16 cellular contexts compared by ENCODE assay signal in the genomic region with DNA sequence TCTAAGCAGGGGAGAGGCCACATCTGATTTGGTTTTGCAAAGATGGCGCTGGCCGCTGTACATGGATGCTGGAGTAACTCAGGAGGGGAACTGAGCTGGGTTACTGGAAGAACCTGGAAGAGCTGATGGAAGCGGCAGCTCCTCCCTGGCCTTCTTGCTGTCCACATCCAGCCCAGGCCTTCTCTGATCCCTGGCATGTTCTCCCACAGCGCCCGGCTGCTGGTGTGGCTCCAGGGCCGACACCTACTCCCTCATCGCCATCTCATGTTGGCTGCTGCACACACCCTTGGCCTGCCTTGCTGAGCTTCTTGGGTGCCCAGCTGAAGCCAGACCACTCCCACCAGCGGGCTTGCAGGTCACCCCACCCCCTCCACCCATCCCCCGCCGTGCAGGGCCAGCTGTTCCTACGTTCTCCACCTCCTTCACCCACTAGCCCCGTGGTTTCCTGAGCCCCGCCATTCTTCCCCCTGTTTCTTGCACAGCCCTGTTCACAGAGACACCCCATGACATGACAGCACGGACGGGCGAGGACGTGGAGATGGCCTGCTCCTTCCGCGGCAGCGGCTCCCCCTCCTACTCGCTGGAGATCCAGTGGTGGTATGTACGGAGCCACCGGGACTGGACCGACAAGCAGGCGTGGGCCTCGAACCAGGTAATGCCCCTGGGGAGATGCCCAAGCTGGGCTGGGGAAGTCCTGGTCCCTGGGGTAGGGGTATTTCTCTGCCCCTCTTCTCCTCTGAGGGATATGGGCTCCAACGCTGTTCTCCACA. TPM values are rescaled to one million over a fixed set of nuclear protein-coding genes. Genes with fewer than 3 reads are reported as not detected.
DNase-seq lines count a peak whose midpoint lies in the region; ATAC-seq, FAIRE-seq and TF ChIP-seq lines count a peak whose summit lies in the region.
"Had no signal": no experiment of that assay in that cellular context is flagged by ENCODE, and none has a peak within 500 bp of the region (broad histone marks: within the 10 kb centered on the region; RNA-seq: fewer than 3 reads in every experiment).

No MANE protein-coding gene starts in this region.

- H3K4ac ChIP-seq in H1 (replicated peaks; ENCODE audit: insufficient read length, low read depth, low read length) (no peak overlapping the region), neuronal stem cell (ENCODE audit: low read length) (peak overlapping the region; percentile 60)

- H2BK20ac ChIP-seq in H1 (ENCODE audit: low read length) = peak overlapping the region; percentile 6; the same call in 1 of the 2 replicates

- peak overlapping the region; percentile 37 for H4K91ac ChIP-seq in H1 (replicated peaks; ENCODE audit: insufficient read length, low read length)
- H4K91ac ChIP-seq in neuronal stem cell (ENCODE audit: low read depth, low read length, poor library complexity) = peak overlapping the region; percentile 4

- H3K18ac ChIP-seq in H1 (ENCODE audit: extremely low read depth, low read length) (no peak overlapping the region), neuronal stem cell (ENCODE audit: low read length) (peak overlapping the region; percentile 77)

- H3K27me3 ChIP-seq in BLaER1 treated with 17β-estradiol and CSF1 and Interleukin-3, amounts not matched to agents 10 nM and 100 nM = no peaks in the 10 kb centered on the region
- no peaks in the 10 kb centered on the region for H3K27me3 ChIP-seq in H1 (replicated peaks in 1 of 4; ENCODE audit: control insufficient read depth in 3 of 4, extremely low read depth in 1 of 4, insufficient read depth in 3 of 4, low read length in 3 of 4)
- peaks cover 0 to 2% (median 2%) of the 10 kb centered on the region in 3 experiments for H3K27me3 ChIP-seq in neuronal stem cell (ENCODE audit: control insufficient read depth in 3 of 3, insufficient read depth in 3 of 3, low read depth in 1 of 3, low read length in 3 of 3)
- H3K27me3 ChIP-seq: BE2C had no signal

- peak overlapping the region; percentile 61; the same call in 1 of the 2 replicates for H2BK15ac ChIP-seq in H1 (ENCODE audit: low read length)
- peak overlapping the region; percentile 30 for H2BK15ac ChIP-seq in neuronal stem cell (ENCODE audit: low read length)

- H2BK12ac ChIP-seq in H1 (ENCODE audit: low read depth, low read length) = no peak overlapping the region
- no peak overlapping the region for H2BK12ac ChIP-seq in neuronal stem cell (ENCODE audit: low read length)

- no peak overlapping the region for H3K9ac ChIP-seq in BLaER1 treated with 17β-estradiol and CSF1 and Interleukin-3, amounts not matched to agents 10 nM and 100 nM
- no peak overlapping the region for H3K9ac ChIP-seq in H1 (replicated peaks in 1 of 4; ENCODE audit: extremely low read depth in 1 of 4, low read depth in 3 of 4, low read length in 3 of 4)
- peak overlapping the region; percentile 26 for H3K9ac ChIP-seq in neuronal stem cell (ENCODE audit: low read depth, low read length, poor library complexity)
- H3K9ac ChIP-seq: GM23248 had no signal

- H3K4me1 ChIP-seq in BLaER1 treated with 17β-estradiol and CSF1 and Interleukin-3, amounts not matched to agents 10 nM and 100 nM = peaks cover 0 to 13% (median 7%) of the 10 kb centered on the region in 10 experiments; a peak in 8 of 20 replicates
- H3K4me1 ChIP-seq in H1 (replicated peaks in 1 of 4; ENCODE audit: control insufficient read depth in 3 of 4, insufficient read depth in 4 of 4, low read length in 3 of 4) (peaks cover 0 to 17% (median 5%) of the 10 kb centered on the region in 4 experiments; a peak in 6 of 7 replicates), neuronal stem cell (ENCODE audit: control insufficient read depth in 2 of 2, insufficient read depth in 1 of 2, low read depth in 1 of 2, low read length in 2 of 2) (peaks cover 0 to 15% of the 10 kb centered on the region in 2 donors)
- H3K4me1 ChIP-seq: A549, HAP-1 had no signal

- peak overlapping the region; percentile 8; the same call in 1 of the 2 replicates for H4K8ac ChIP-seq in H1 (ENCODE audit: extremely low read depth, insufficient read depth, low read length)
- no peak overlapping the region for H4K8ac ChIP-seq in neuronal stem cell (ENCODE audit: low read depth, low read length)

- no peak for TF ChIP-seq EP300 in H1 (IDR thresholded peaks at IDR 0.05; ENCODE audit: borderline replicate concordance in 1 of 2, low read depth in 2 of 2, low read length in 2 of 2)

- H3K23me2 ChIP-seq in H1 (ENCODE audit: low read depth, low read length) = no peaks in the 10 kb centered on the region

- no peak overlapping the region for H3K56ac ChIP-seq in H1 (replicated peaks; ENCODE audit: insufficient read length, low read depth, low read length)

- TF ChIP-seq CTCF in H1 (IDR thresholded peaks at IDR 0.05; ENCODE audit: control extremely low read depth in 1 of 3, insufficient read depth in 1 of 3, low read depth in 1 of 3, low read length in 3 of 3) = no peak

- no peaks in the 10 kb centered on the region for H3K36me3 ChIP-seq in BLaER1 treated with 17β-estradiol and CSF1 and Interleukin-3, amounts not matched to agents 10 nM and 100 nM
- H3K36me3 ChIP-seq in H1 (ENCODE audit: control insufficient read depth in 2 of 4, insufficient read depth in 4 of 4, low read length in 3 of 4) = no peaks in the 10 kb centered on the region
- H3K36me3 ChIP-seq in neuronal stem cell (replicated peaks in 1 of 2; ENCODE audit: control insufficient read depth in 2 of 2, insufficient read depth in 2 of 2, low read length in 2 of 2) = no peaks in the 10 kb centered on the region
- H3K36me3 ChIP-seq: BE2C, HAP-1 had no signal

- H3K27ac Mint-ChIP-seq in activated naive CD8-positive, alpha-beta T cell treated with anti-CD3 and anti-CD28 coated beads for 36 hours = no peak overlapping the region
- H3K27ac Mint-ChIP-seq: CD8-positive, alpha-beta memory T cell had no signal

- no peak overlapping the region for H3K4me3 Mint-ChIP-seq in activated naive CD8-positive, alpha-beta T cell treated with anti-CD3 and anti-CD28 coated beads for 36 hours
- H3K4me3 Mint-ChIP-seq: CD8-positive, alpha-beta memory T cell had no signal

- CTCF ChIA-PET in H1 (lab: Charles Lee; ENCODE audit: partially characterized antibody) = interaction anchor here (0.7 to 5.7 kb wide), 6 partner anchors 12 to 367 kb away, joined by 3 to 42 read pairs (median 4); no protein-coding TSS in a partner anchor

- H3K4me3 ChIP-seq in BLaER1 treated with 17β-estradiol and CSF1 and Interleukin-3, amounts not matched to agents 10 nM and 100 nM = no peak overlapping the region
- no peak overlapping the region for H3K4me3 ChIP-seq in H1 (ENCODE audit: extremely low read depth in 1 of 4, insufficient read depth in 2 of 4, low read depth in 3 of 4, low read length in 4 of 4)
- no peak overlapping the region for H3K4me3 ChIP-seq in neuronal stem cell (ENCODE audit: low read length in 2 of 2)
- H3K4me3 ChIP-seq: A549, GM23248, HAP-1 had no signal

- no peak overlapping the region for H4K5ac ChIP-seq in H1 (ENCODE audit: insufficient read length, low read depth, low read length)

- peak; percentile 10 for DNase-seq in 8988T
- DNase-seq in H1 (ENCODE audit: low read depth in 1 of 2, low spot score in 2 of 2) = no peak
- DNase-seq in neuronal stem cell (ENCODE audit: low spot score) = no peak
- no peak for DNase-seq in activated naive CD8-positive, alpha-beta T cell treated with anti-CD3 and anti-CD28 coated beads for 36 hours
- no peak for DNase-seq in epidermal melanocyte (ENCODE audit: insufficient read length, low spot score)
- DNase-seq: BE2C; Caco-2; CD8-positive, alpha-beta memory T cell; DND-41; GDM1; GM23248 had no signal

- no peaks in the 10 kb centered on the region for H3K36me3 Mint-ChIP-seq in activated naive CD8-positive, alpha-beta T cell treated with anti-CD3 and anti-CD28 coated beads for 36 hours
- H3K36me3 Mint-ChIP-seq: CD8-positive, alpha-beta memory T cell had no signal

- no peaks in the 10 kb centered on the region; the same call in 1 of the 2 replicates for H3K79me1 ChIP-seq in H1 (ENCODE audit: low read depth, low read length)
- no peaks in the 10 kb centered on the region for H3K79me1 ChIP-seq in neuronal stem cell (ENCODE audit: low read depth, low read length)

- H2BK5ac ChIP-seq in H1 (ENCODE audit: low read depth, low read length) (peak overlapping the region; percentile 24; the same call in 1 of the 2 replicates), neuronal stem cell (ENCODE audit: low read length) (no peak overlapping the region)

- peaks cover 9% of the 10 kb centered on the region for H3K27me3 Mint-ChIP-seq in activated naive CD8-positive, alpha-beta T cell treated with anti-CD3 and anti-CD28 coated beads for 36 hours

- POLR2A ChIA-PET in H1 (lab: Charles Lee; ENCODE audit: partially characterized antibody) = interaction anchor here (1.0 to 3.3 kb wide), 4 partner anchors 12 to 50 kb away, joined by 3 to 8 read pairs (median 4); no protein-coding TSS in a partner anchor

- H3K79me2 ChIP-seq in H1 (ENCODE audit: control insufficient read depth in 1 of 2, insufficient read depth in 2 of 2, low read length in 2 of 2) = no peaks in the 10 kb centered on the region

- H4K20me1 ChIP-seq in BLaER1 treated with 17β-estradiol and CSF1 and Interleukin-3, amounts not matched to agents 10 nM and 100 nM = no peaks in the 10 kb centered on the region
- no peaks in the 10 kb centered on the region for H4K20me1 ChIP-seq in H1 (replicated peaks in 1 of 2; ENCODE audit: control insufficient read depth in 1 of 2, insufficient read depth in 2 of 2, low read length in 2 of 2)

- no peak overlapping the region for H3K14ac ChIP-seq in H1 (ENCODE audit: insufficient read length)
- no peak overlapping the region for H3K14ac ChIP-seq in neuronal stem cell (ENCODE audit: low read length)

- H3K9me3 Mint-ChIP-seq in activated naive CD8-positive, alpha-beta T cell treated with anti-CD3 and anti-CD28 coated beads for 36 hours = no peaks in the 10 kb centered on the region
- H3K9me3 Mint-ChIP-seq: CD8-positive, alpha-beta memory T cell had no signal

- no peak for ATAC-seq in GM21529 (IDR thresholded peaks at IDR 0.05; ENCODE audit: unreplicated experiment)
- ATAC-seq: A549 had no signal

- no peak overlapping the region for H3K23ac ChIP-seq in H1 (ENCODE audit: insufficient read length)
- no peak overlapping the region for H3K23ac ChIP-seq in neuronal stem cell (ENCODE audit: low read depth, low read length, poor library complexity)

- H3K4me1 Mint-ChIP-seq in activated naive CD8-positive, alpha-beta T cell treated with anti-CD3 and anti-CD28 coated beads for 36 hours = no peaks in the 10 kb centered on the region
- H3K4me1 Mint-ChIP-seq: CD8-positive, alpha-beta memory T cell had no signal

- H3K9me3 ChIP-seq in BLaER1 treated with 17β-estradiol and CSF1 and Interleukin-3, amounts not matched to agents 10 nM and 100 nM (replicated peaks in 1 of 11) = no peaks in the 10 kb centered on the region
- no peaks in the 10 kb centered on the region for H3K9me3 ChIP-seq in H1 (ENCODE audit: insufficient read depth in 2 of 2, low read depth in 1 of 2, low read length in 1 of 2)
- no peaks in the 10 kb centered on the region for H3K9me3 ChIP-seq in neuronal stem cell (replicated peaks in 1 of 2; ENCODE audit: control insufficient read depth in 2 of 2, insufficient read depth in 1 of 2, low read depth in 1 of 2, low read length in 2 of 2)
- H3K9me3 ChIP-seq: A549, BE2C, Caco-2, HAP-1 had no signal

- H3K4me2 ChIP-seq in BLaER1 treated with 17β-estradiol and CSF1 and Interleukin-3, amounts not matched to agents 10 nM and 100 nM = peak overlapping the region in 7 of 11 experiments; percentile 7 to 33 (median 28); a peak in 5 of 22 replicates
- H3K4me2 ChIP-seq in H1 (ENCODE audit: insufficient read depth in 1 of 2, low read depth in 2 of 2, low read length in 2 of 2) = no peak overlapping the region
- H3K4me2 ChIP-seq in neuronal stem cell (ENCODE audit: insufficient read depth, low read length, poor library complexity, severe bottlenecking) = no peak overlapping the region
- H3K4me2 ChIP-seq: A549 had no signal

- no peak overlapping the region for H2AFZ ChIP-seq in H1 (ENCODE audit: low read length)
- H2AFZ ChIP-seq in neuronal stem cell (ENCODE audit: low read length) = no peak overlapping the region
- H2AFZ ChIP-seq: GM23248 had no signal

- FAIRE-seq in H1 (lab: Jason Lieb, UNC) = no peak
- FAIRE-seq: A549, GM12892 had no signal

- TF ChIP-seq RAD21 in H1 (IDR thresholded peaks at IDR 0.05 in 1 of 2, conservative IDR thresholded peaks at IDR 0.05 in 1 of 2; ENCODE audit: low read depth in 2 of 2, low read length in 2 of 2) = no peak

- no peak overlapping the region for H3K27ac ChIP-seq in BLaER1 treated with 17β-estradiol and CSF1 and Interleukin-3, amounts not matched to agents 10 nM and 100 nM
- H3K27ac ChIP-seq in H1 (ENCODE audit: low read depth, low read length) (no peak overlapping the region), neuronal stem cell (replicated peaks; ENCODE audit: low read length) (no peak overlapping the region)
- H3K27ac ChIP-seq: A549, GM23248 had no signal

- no peak for TF ChIP-seq POLR2A in H1 (IDR thresholded peaks at IDR 0.05; ENCODE audit: control extremely low read depth in 1 of 2, low read depth in 2 of 2, low read length in 2 of 2)

- H2AK5ac ChIP-seq in H1 (ENCODE audit: low read depth, low read length) (0 out of 2 replicates have a peak overlapping the region, but pooled peaks have one; percentile 82), neuronal stem cell (ENCODE audit: low read depth, low read length) (peak overlapping the region; percentile 48)

- no peak overlapping the region for H2BK120ac ChIP-seq in H1 (replicated peaks; ENCODE audit: low read depth, low read length)
- no peak overlapping the region for H2BK120ac ChIP-seq in neuronal stem cell (ENCODE audit: low read depth, low read length)

- WGBS in H1 (ENCODE audit: extremely low coverage in 1 of 2, insufficient coverage in 1 of 2, insufficient read length in 1 of 2, insufficient replicate concordance in 2 of 2, low coverage in 1 of 2, low lambda C conversion rate in 2 of 2, missing lambda C conversion rate in 1 of 2), 2 experiments = 94% methylated on average over 24 of the region's 27 CpGs; no CpG with 5 or more reads in 1 of the 2 experiments
- no CpG with 5 or more reads among the region's 27 CpGs for WGBS in neuronal stem cell (ENCODE audit: extremely low coverage in 2 of 2, insufficient read length in 2 of 2, insufficient replicate concordance in 1 of 2), 2 donors

RNA-seq across cellular contexts. Expression of a gene that starts 28.4 kb away (rescaled TPM):
- total RNA-seq in H1 (2021; fragmentation: NEBNext Ultra II Directional; extraction: Animal tissue kit (Norgen Biotek cat#: 25700)) = 1.3 and 1.6 TPM in 2 replicates
- polyA plus RNA-seq in H1 (2011; rRNA removed) = 2.6 and 3.2 TPM in 2 replicates
- 1.8 TPM for polyA plus RNA-seq in H1 (2011; cell fraction: cytosol; rRNA removed)
- polyA plus RNA-seq in H1 (2011; cell fraction: nucleus; rRNA removed) = 1.5 TPM
- polyA plus RNA-seq in H1 (2012, experiment 1 of 2) = 0.87 to 2.5 TPM (median 1.9 TPM) in 4 replicates
- 1.5 TPM for polyA plus RNA-seq in H1 (2012, experiment 2 of 2)
- 1.6 TPM for polyA plus RNA-seq in H1 (2013, experiment 1 of 2)
- 1.7 TPM for polyA plus RNA-seq in H1 (2013, experiment 2 of 2)
- polyA minus RNA-seq in H1 (2011; rRNA and poly(A)+ RNA removed) = 0.27 and 0.32 TPM in 2 replicates
- not detected for polyA minus RNA-seq in H1 (2011; cell fraction: cytosol; rRNA and poly(A)+ RNA removed)
- 0.60 TPM for polyA minus RNA-seq in H1 (2011; cell fraction: nucleus; rRNA and poly(A)+ RNA removed)
- polyA plus RNA-seq in neuronal stem cell (2013, experiment 1 of 2) = 9.1 TPM
- polyA plus RNA-seq in neuronal stem cell (2013, experiment 2 of 2) = 8.0 TPM
- not detected for total RNA-seq in activated naive CD8-positive, alpha-beta T cell treated with anti-CD3 and anti-CD28 coated beads for 36 hours
- total RNA-seq: Caco-2; CD8-positive, alpha-beta memory T cell had no signal
- polyA plus RNA-seq: CD8-positive, alpha-beta memory T cell had no signal

Comparison
In these comparisons a context has a peak if more than half of its experiments do, and no peak if none do; other contexts are left out.
1. H3K4me2 ChIP-seq: peak in BLaER1 treated with 17β-estradiol and CSF1 and Interleukin-3, amounts not matched to agents 10 nM and 100 nM (7 of 11); none in H1 (0 of 2) and neuronal stem cell (single experiment).